In the genomic region with DNA sequence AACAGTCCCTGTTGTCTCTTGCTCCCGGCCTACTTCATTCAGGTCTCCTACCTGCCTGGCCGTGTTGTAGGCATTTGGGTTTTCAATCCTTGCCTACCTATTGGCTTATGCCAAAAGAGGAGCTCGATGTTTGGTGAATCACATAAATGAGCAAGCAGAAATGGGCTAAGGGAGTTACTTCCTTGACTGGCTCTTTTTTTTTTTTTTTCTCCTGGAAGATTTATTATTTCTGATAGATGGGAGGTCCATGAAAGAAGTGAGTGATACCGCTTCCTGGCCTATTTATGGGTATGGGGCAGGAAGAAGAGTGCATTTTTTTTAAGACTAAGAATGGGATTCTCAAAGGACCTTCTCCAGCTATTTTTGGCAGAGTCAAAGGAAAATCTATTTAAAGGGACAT, we compare ENCODE assay signal across 9 cellular contexts.
DNase-seq lines count a peak whose midpoint lies in the region; ATAC-seq, FAIRE-seq and TF ChIP-seq lines count a peak whose summit lies in the region.
"Had no signal": no experiment of that assay in that cellular context is flagged by ENCODE, and none has a peak within 500 bp of the region (broad histone marks: within the 10 kb centered on the region; RNA-seq: fewer than 3 reads in every experiment).

No MANE protein-coding gene starts in this region.

- no peaks in the 10 kb centered on the region for H3K9me3 ChIP-seq in small intestine (ENCODE audit: control insufficient read depth, low read depth)

- peaks cover 54% of the 10 kb centered on the region for H3K4me1 ChIP-seq in foreskin keratinocyte
- H3K4me1 ChIP-seq in small intestine (ENCODE audit: control insufficient read depth in 2 of 2, insufficient read depth in 1 of 2, low read depth in 1 of 2, low read length in 1 of 2): peaks cover 0 to 8% of the 10 kb centered on the region in 2 donors

- WGBS in small intestine, 3 donors: 60 to 91% (median 87%) methylated on average over 4 of the region's 4 CpGs

- ATAC-seq in SK-N-SH treated with all-trans-retinoic acid at 6 μM for 48 hours (peak; percentile 71), foreskin keratinocyte (peak; percentile 70), GM21619 (IDR thresholded peaks at IDR 0.05; ENCODE audit: unreplicated experiment) (no peak)
- ATAC-seq: activated CD8-positive, alpha-beta T cell treated with anti-CD3 and anti-CD28 coated beads, Interleukin-2, amount 10 ng/mL, durations not matched to agents 7 days and 5 days had no signal

- H3K4me3 ChIP-seq in small intestine (ENCODE audit: low read depth in 1 of 2, low read length in 2 of 2): no peak overlapping the region

- peaks cover 3 to 13% of the 10 kb centered on the region in 2 donors for H3K36me3 ChIP-seq in small intestine (ENCODE audit: control insufficient read depth in 2 of 2, insufficient read depth in 2 of 2, low read length in 2 of 2)

- DNase-seq in COLO829 (ENCODE audit: low spot score) (peak; percentile 35), foreskin keratinocyte (peak; percentile 85 to 94), pons (ENCODE audit: low spot score) (peak; percentile 40), H4 (ENCODE audit: low spot score) (no peak), small intestine (no peak), NCI-H1417 (lab: John Stamatoyannopoulos, UW) (no peak)
- DNase-seq: activated CD8-positive, alpha-beta T cell treated with anti-CD3 and anti-CD28 coated beads, Interleukin-2, amount 10 ng/mL, durations not matched to agents 7 days and 5 days had no signal

- no peak for TF ChIP-seq CTCF in foreskin keratinocyte (conservative IDR thresholded peaks at IDR 0.05)

- H3K27ac ChIP-seq in foreskin keratinocyte (peak overlapping the region; percentile 91), small intestine (ENCODE audit: low read depth in 1 of 2, low read length in 1 of 2) (peak overlapping the region in 1 of 2 donors; percentile 67)

- H3K27me3 ChIP-seq in foreskin keratinocyte (no peaks in the 10 kb centered on the region), small intestine (ENCODE audit: control insufficient read depth in 2 of 2, insufficient read depth in 2 of 2, low read length in 2 of 2) (no peaks in the 10 kb centered on the region)

- no peak for FAIRE-seq in small intestine (lab: Jason Lieb, UNC)

TF ChIP-seq in SK-N-SH treated with all-trans-retinoic acid at 6 μM for 48 hours, 23 proteins besides CTCF, POLR2A, EP300 and RAD21:
- TF ChIP-seq OSR1 (CRISPR knock-in tag; IDR thresholded peaks at IDR 0.05): no peak
- no peak for TF ChIP-seq ZC3H10 (CRISPR knock-in tag; IDR thresholded peaks at IDR 0.05)
- TF ChIP-seq, protein P1, sequence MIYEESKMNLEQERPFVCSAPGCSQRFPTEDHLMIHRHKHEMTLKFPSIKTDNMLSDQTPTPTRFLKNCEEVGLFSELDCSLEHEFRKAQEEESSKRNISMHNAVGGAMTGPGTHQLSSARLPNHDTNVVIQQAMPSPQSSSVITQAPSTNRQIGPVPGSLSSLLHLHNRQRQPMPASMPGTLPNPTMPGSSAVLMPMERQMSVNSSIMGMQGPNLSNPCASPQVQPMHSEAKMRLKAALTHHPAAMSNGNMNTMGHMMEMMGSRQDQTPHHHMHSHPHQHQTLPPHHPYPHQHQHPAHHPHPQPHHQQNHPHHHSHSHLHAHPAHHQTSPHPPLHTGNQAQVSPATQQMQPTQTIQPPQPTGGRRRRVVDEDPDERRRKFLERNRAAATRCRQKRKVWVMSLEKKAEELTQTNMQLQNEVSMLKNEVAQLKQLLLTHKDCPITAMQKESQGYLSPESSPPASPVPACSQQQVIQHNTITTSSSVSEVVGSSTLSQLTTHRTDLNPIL (CRISPR knock-in tag; IDR thresholded peaks at IDR 0.05; ENCODE audit: low read depth): no peak
- TF ChIP-seq ZNF565 (CRISPR knock-in tag; conservative IDR thresholded peaks at IDR 0.05; ENCODE audit: low read depth): no peak
- TF ChIP-seq RARB (CRISPR knock-in tag; IDR thresholded peaks at IDR 0.05): no peak
- no peak for TF ChIP-seq ARNTL (CRISPR knock-in tag; IDR thresholded peaks at IDR 0.05; ENCODE audit: borderline replicate concordance, low read depth)
- TF ChIP-seq TOX (CRISPR knock-in tag; IDR thresholded peaks at IDR 0.05; ENCODE audit: borderline replicate concordance): no peak
- TF ChIP-seq, protein P2, sequence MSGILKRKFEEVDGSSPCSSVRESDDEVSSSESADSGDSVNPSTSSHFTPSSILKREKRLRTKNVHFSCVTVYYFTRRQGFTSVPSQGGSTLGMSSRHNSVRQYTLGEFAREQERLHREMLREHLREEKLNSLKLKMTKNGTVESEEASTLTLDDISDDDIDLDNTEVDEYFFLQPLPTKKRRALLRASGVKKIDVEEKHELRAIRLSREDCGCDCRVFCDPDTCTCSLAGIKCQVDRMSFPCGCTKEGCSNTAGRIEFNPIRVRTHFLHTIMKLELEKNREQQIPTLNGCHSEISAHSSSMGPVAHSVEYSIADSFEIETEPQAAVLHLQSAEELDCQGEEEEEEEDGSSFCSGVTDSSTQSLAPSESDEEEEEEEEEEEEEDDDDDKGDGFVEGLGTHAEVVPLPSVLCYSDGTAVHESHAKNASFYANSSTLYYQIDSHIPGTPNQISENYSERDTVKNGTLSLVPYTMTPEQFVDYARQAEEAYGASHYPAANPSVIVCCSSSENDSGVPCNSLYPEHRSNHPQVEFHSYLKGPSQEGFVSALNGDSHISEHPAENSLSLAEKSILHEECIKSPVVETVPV (CRISPR knock-in tag; IDR thresholded peaks at IDR 0.05): no peak
- TF ChIP-seq SNAI2 (CRISPR knock-in tag; IDR thresholded peaks at IDR 0.05): no peak
- no peak for TF ChIP-seq ZNF8 (CRISPR knock-in tag; IDR thresholded peaks at IDR 0.05)
- TF ChIP-seq, protein P3, sequence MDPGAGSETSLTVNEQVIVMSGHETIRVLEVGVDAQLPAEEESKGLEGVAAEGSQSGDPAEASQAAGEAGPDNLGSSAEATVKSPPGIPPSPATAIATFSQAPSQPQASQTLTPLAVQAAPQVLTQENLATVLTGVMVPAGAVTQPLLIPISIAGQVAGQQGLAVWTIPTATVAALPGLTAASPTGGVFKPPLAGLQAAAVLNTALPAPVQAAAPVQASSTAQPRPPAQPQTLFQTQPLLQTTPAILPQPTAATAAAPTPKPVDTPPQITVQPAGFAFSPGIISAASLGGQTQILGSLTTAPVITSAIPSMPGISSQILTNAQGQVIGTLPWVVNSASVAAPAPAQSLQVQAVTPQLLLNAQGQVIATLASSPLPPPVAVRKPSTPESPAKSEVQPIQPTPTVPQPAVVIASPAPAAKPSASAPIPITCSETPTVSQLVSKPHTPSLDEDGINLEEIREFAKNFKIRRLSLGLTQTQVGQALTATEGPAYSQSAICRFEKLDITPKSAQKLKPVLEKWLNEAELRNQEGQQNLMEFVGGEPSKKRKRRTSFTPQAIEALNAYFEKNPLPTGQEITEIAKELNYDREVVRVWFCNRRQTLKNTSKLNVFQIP (CRISPR knock-in tag; IDR thresholded peaks at IDR 0.05; ENCODE audit: borderline replicate concordance, low read depth): no peak
- TF ChIP-seq, protein P4, sequence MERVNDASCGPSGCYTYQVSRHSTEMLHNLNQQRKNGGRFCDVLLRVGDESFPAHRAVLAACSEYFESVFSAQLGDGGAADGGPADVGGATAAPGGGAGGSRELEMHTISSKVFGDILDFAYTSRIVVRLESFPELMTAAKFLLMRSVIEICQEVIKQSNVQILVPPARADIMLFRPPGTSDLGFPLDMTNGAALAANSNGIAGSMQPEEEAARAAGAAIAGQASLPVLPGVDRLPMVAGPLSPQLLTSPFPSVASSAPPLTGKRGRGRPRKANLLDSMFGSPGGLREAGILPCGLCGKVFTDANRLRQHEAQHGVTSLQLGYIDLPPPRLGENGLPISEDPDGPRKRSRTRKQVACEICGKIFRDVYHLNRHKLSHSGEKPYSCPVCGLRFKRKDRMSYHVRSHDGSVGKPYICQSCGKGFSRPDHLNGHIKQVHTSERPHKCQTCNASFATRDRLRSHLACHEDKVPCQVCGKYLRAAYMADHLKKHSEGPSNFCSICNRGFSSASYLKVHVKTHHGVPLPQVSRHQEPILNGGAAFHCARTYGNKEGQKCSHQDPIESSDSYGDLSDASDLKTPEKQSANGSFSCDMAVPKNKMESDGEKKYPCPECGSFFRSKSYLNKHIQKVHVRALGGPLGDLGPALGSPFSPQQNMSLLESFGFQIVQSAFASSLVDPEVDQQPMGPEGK (CRISPR knock-in tag; IDR thresholded peaks at IDR 0.05; ENCODE audit: borderline replicate concordance): no peak
- TF ChIP-seq ZFP3 (CRISPR knock-in tag; IDR thresholded peaks at IDR 0.05): no peak
- TF ChIP-seq TCF4 (CRISPR knock-in tag; IDR thresholded peaks at IDR 0.05; ENCODE audit: borderline replicate concordance): no peak
- TF ChIP-seq ZNF70 (CRISPR knock-in tag; IDR thresholded peaks at IDR 0.05): no peak
- no peak for TF ChIP-seq ZFP30 (CRISPR knock-in tag; IDR thresholded peaks at IDR 0.05)
- no peak for TF ChIP-seq PPARA (CRISPR knock-in tag; IDR thresholded peaks at IDR 0.05; ENCODE audit: borderline replicate concordance)
- TF ChIP-seq ISL1 (CRISPR knock-in tag; IDR thresholded peaks at IDR 0.05): no peak
- TF ChIP-seq, protein P5, sequence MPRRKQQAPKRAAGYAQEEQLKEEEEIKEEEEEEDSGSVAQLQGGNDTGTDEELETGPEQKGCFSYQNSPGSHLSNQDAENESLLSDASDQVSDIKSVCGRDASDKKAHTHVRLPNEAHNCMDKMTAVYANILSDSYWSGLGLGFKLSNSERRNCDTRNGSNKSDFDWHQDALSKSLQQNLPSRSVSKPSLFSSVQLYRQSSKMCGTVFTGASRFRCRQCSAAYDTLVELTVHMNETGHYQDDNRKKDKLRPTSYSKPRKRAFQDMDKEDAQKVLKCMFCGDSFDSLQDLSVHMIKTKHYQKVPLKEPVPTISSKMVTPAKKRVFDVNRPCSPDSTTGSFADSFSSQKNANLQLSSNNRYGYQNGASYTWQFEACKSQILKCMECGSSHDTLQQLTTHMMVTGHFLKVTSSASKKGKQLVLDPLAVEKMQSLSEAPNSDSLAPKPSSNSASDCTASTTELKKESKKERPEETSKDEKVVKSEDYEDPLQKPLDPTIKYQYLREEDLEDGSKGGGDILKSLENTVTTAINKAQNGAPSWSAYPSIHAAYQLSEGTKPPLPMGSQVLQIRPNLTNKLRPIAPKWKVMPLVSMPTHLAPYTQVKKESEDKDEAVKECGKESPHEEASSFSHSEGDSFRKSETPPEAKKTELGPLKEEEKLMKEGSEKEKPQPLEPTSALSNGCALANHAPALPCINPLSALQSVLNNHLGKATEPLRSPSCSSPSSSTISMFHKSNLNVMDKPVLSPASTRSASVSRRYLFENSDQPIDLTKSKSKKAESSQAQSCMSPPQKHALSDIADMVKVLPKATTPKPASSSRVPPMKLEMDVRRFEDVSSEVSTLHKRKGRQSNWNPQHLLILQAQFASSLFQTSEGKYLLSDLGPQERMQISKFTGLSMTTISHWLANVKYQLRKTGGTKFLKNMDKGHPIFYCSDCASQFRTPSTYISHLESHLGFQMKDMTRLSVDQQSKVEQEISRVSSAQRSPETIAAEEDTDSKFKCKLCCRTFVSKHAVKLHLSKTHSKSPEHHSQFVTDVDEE (CRISPR knock-in tag; IDR thresholded peaks at IDR 0.05): no peak
- TF ChIP-seq CSDC2 (CRISPR knock-in tag; IDR thresholded peaks at IDR 0.05): no peak
TF ChIP-seq in SK-N-SH treated with all-trans-retinoic acid at 6 μM for 48 hours: peak in this region for 0.

Comparison
In these comparisons a context has a peak if more than half of its experiments do, and no peak if none do; other contexts are left out.
1. DNase-seq: peak in COLO829 (single experiment), foreskin keratinocyte (2 of 2) and pons (single experiment); none in H4 (single experiment), small intestine (single experiment) and NCI-H1417 (0 of 3).